In genomic region chr6:154154389-154154967, GRCh38 we compare ENCODE assay signal across 1 cellular context.
A peak's percentile ranks its signal among the peaks of the same experiment; 100 is the strongest.
TF ChIP-seq lines count a peak whose summit lies in the region.

No MANE protein-coding gene starts in this region.

TF ChIP-seq in K562, 482 proteins besides CTCF, POLR2A, EP300 and RAD21 (continued from another document):
- TF ChIP-seq ZHX1 (conservative IDR thresholded peaks at IDR 0.05; ENCODE audit: low read length) = no peak
- TF ChIP-seq TCF15 (CRISPR knock-in tag; IDR thresholded peaks at IDR 0.05) = no peak
- no peak for TF ChIP-seq HLTF (IDR thresholded peaks at IDR 0.05)
- no peak for TF ChIP-seq ZNF436 (CRISPR knock-in tag; IDR thresholded peaks at IDR 0.05)
- TF ChIP-seq IRF9 (tag; IDR thresholded peaks at IDR 0.05) = no peak
- TF ChIP-seq PKNOX1 (IDR thresholded peaks at IDR 0.05) = no peak
- TF ChIP-seq PURB (CRISPR knock-in tag; IDR thresholded peaks at IDR 0.05; ENCODE audit: low read depth) = no peak
- TF ChIP-seq CREB1 (IDR thresholded peaks at IDR 0.05) = no peak
- no peak for TF ChIP-seq CREB1 (CRISPR knock-in tag; IDR thresholded peaks at IDR 0.05)
- peak; percentile 86 for TF ChIP-seq DEAF1 (CRISPR knock-in tag; IDR thresholded peaks at IDR 0.05)
- TF ChIP-seq SIN3A (IDR thresholded peaks at IDR 0.05; ENCODE audit: borderline replicate concordance in 2 of 2, control insufficient read depth in 1 of 2, low read depth in 2 of 2, low read length in 2 of 2) = no peak
- peak; percentile 42; the same call in 1 of the 2 replicates for TF ChIP-seq SMC3 (conservative IDR thresholded peaks at IDR 0.05; ENCODE audit: insufficient read depth, low read depth, low read length)
- no peak for TF ChIP-seq TBL1XR1 (IDR thresholded peaks at IDR 0.05; ENCODE audit: low read length in 2 of 2)
- peak; percentile 48; the same call in 1 of the 2 replicates for TF ChIP-seq ARID3A (IDR thresholded peaks at IDR 0.05; ENCODE audit: borderline replicate concordance, low read depth, low read length)
- TF ChIP-seq ZNF311 (CRISPR knock-in tag; IDR thresholded peaks at IDR 0.05) = no peak
- no peak for TF ChIP-seq POLR2H (tag; IDR thresholded peaks at IDR 0.05; ENCODE audit: low read depth)
- TF ChIP-seq MYC (IDR thresholded peaks at IDR 0.05; ENCODE audit: low read depth, low read length) = peak; percentile 34; the same call in 1 of the 2 replicates
- no peak for TF ChIP-seq MYC (CRISPR knock-in tag; IDR thresholded peaks at IDR 0.05; ENCODE audit: borderline replicate concordance, low read depth)
- TF ChIP-seq ZNF354B (CRISPR knock-in tag; IDR thresholded peaks at IDR 0.05) = no peak
- no peak for TF ChIP-seq ILK (tag; IDR thresholded peaks at IDR 0.05; ENCODE audit: borderline replicate concordance, low read depth)
- peak; percentile 16; the same call in 1 of the 2 replicates for TF ChIP-seq KLF16 (IDR thresholded peaks at IDR 0.05)
- no peak for TF ChIP-seq E4F1 (CRISPR knock-in tag; IDR thresholded peaks at IDR 0.05; ENCODE audit: borderline replicate concordance)
- no peak for TF ChIP-seq PPARD (CRISPR knock-in tag; IDR thresholded peaks at IDR 0.05)
- TF ChIP-seq TAF7 (tag; IDR thresholded peaks at IDR 0.05) = no peak
- TF ChIP-seq ESRRB (CRISPR knock-in tag; IDR thresholded peaks at IDR 0.05; ENCODE audit: borderline replicate concordance) = no peak
- no peak for TF ChIP-seq TCF3 (CRISPR knock-in tag; IDR thresholded peaks at IDR 0.05)
- TF ChIP-seq NKRF (IDR thresholded peaks at IDR 0.05; ENCODE audit: borderline replicate concordance) = no peak
- TF ChIP-seq ELF2 (CRISPR knock-in tag; IDR thresholded peaks at IDR 0.05) = no peak
- TF ChIP-seq ZNF121 (CRISPR knock-in tag; conservative IDR thresholded peaks at IDR 0.05) = no peak
- no peak for TF ChIP-seq ZNF79 (CRISPR knock-in tag; IDR thresholded peaks at IDR 0.05; ENCODE audit: low read depth)
- TF ChIP-seq PRPF4 (IDR thresholded peaks at IDR 0.05; ENCODE audit: insufficient read depth, low read depth, low read length, poor library complexity, severe bottlenecking) = no peak
- no peak for TF ChIP-seq KLF10 (CRISPR knock-in tag; IDR thresholded peaks at IDR 0.05)
- no peak for TF ChIP-seq ZNF740 (CRISPR knock-in tag; IDR thresholded peaks at IDR 0.05)
- no peak for TF ChIP-seq ZNF740 (tag; IDR thresholded peaks at IDR 0.05)
- TF ChIP-seq FOXK2 (conservative IDR thresholded peaks at IDR 0.05 in 1 of 2, IDR thresholded peaks at IDR 0.05 in 1 of 2; ENCODE audit: low read depth in 2 of 2) = peak; percentile 62 to 68; a peak in 3 of 4 replicates
- TF ChIP-seq GABPB2 (CRISPR knock-in tag; conservative IDR thresholded peaks at IDR 0.05) = no peak
- TF ChIP-seq RFX5 (IDR thresholded peaks at IDR 0.05; ENCODE audit: low read depth, low read length) = no peak
- TF ChIP-seq ZNF507 (tag; conservative IDR thresholded peaks at IDR 0.05) = no peak
